ENCODE assay signal across 20 cellular contexts in the genomic region with DNA sequence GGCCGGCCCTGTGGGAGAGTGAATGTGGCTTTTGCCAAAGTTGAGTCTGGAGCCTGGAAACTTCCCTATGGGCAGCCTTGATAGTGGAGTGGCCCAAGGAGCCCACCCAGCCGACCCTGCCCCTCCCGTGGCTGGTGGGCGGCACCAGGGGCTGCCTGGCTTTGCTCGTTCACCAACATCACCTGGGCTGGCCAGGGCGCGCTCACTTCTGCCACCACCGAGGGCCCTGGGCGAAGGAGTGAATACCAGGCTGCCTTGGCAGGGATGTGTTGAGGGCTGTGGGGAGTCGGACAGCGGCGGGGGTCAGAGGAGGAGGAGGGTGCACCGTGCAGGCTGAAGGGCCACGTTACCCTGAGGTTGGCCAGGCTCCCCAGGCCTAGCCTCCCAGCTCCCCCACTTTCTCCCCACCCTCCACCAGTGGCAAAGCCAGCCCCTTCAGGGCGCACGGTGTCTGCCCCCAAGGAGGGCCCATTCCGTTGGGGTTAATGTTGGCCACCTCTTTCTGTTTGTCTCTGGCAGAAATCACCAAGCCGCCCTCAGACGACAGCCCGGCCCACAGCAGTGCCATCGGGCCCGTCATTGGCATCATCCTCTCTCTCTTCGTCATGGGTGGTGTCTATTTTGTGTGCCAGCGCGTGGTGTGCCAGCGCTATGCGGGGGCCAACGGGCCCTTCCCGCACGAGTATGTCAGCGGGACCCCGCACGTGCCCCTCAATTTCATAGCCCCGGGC. TPM values are rescaled to one million over a fixed set of nuclear protein-coding genes. Genes with fewer than 3 reads are reported as not detected.
DNase-seq lines count a peak whose midpoint lies in the region; ATAC-seq and TF ChIP-seq lines count a peak whose summit lies in the region.
"Had no signal": no experiment of that assay in that cellular context is flagged by ENCODE, and none has a peak within 500 bp of the region (broad histone marks: within the 10 kb centered on the region; RNA-seq: fewer than 3 reads in every experiment).

No MANE protein-coding gene starts in this region.

- no peaks in the 10 kb centered on the region; the same call in 1 of the 2 replicates for H3K36me3 ChIP-seq in ACC112 (ENCODE audit: insufficient read depth, low read length)
- peaks cover 14% of the 10 kb centered on the region for H3K36me3 ChIP-seq in adipocyte (ENCODE audit: control insufficient read depth, insufficient read depth, low read length, severe bottlenecking)
- H3K36me3 ChIP-seq in psoas muscle (ENCODE audit: insufficient read depth in 1 of 2, low read depth in 1 of 2): peaks cover 0 to 51% of the 10 kb centered on the region in 2 donors
- H3K36me3 ChIP-seq in testis (ENCODE audit: low read depth, missing control alignments): no peaks in the 10 kb centered on the region
- no peaks in the 10 kb centered on the region for H3K36me3 ChIP-seq in mesendoderm (ENCODE audit: control insufficient read depth, insufficient read depth, low read length)
- H3K36me3 ChIP-seq: neural progenitor cell had no signal

- H3K27me3 Mint-ChIP-seq in naive thymus-derived CD8-positive, alpha-beta T cell: no peaks in the 10 kb centered on the region
- no peaks in the 10 kb centered on the region for H3K27me3 Mint-ChIP-seq in T-helper 2 cell treated with Interferon-gamma antibody and Interleukin-4, amounts not matched to agents 5 μg/mL and 100 μg/mL, for 36 hours (ENCODE audit: low read depth)
- H3K27me3 Mint-ChIP-seq: CD4-positive, alpha-beta T cell had no signal

- POLR2A ChIA-PET in naive thymus-derived CD8-positive, alpha-beta T cell (lab: Charles Lee): no interaction called here

- DNase-seq in adipocyte (ENCODE audit: low read depth): no peak
- no peak for DNase-seq in left cardiac atrium
- DNase-seq in psoas muscle: no peak
- DNase-seq in testis: no peak
- DNase-seq in naive thymus-derived CD8-positive, alpha-beta T cell: no peak
- DNase-seq in mesendoderm: no peak
- no peak for DNase-seq in T-helper 2 cell treated with Interferon-gamma antibody and Interleukin-4, amounts not matched to agents 5 μg/mL and 100 μg/mL, for 36 hours (ENCODE audit: low spot score)
- DNase-seq: activated CD4-positive, alpha-beta T cell treated with anti-CD3 and anti-CD28 coated beads, Interleukin-2, amount 50 U/mL, for 1 hour; activated gamma-delta T cell; CD4-positive, alpha-beta T cell; cerebellar nuclear complex; DMS153; effector CD8-positive, alpha-beta T cell; kidney glomerular epithelial cell; NCI-H1694 treated with DMSO at 0.1 percent for 48 hours; RPMI8226; stimulated activated CD4-positive, alpha-beta T cell treated with anti-CD3 and anti-CD28 coated beads, Interleukin-12 subunit alpha, Interleukin-12 subunit beta, amount 100 ng/mL, for 4 hours had no signal

- H4K5ac ChIP-seq in mesendoderm (ENCODE audit: low read length): no peak overlapping the region

- WGBS in psoas muscle, 3 donors: 79 to 89% (median 80%) methylated on average over 27 to 34 of the region's 34 CpGs
- 92 to 95% methylated on average over 7 to 34 of the region's 34 CpGs for WGBS in testis, 2 donors
- WGBS in mesendoderm (ENCODE audit: extremely low coverage, insufficient coverage, low lambda C conversion rate): no CpG with 5 or more reads among the region's 34 CpGs

- H2AFZ ChIP-seq in ACC112 (ENCODE audit: low read length, unreplicated experiment): peak overlapping the region; percentile 93
- H2AFZ ChIP-seq: neural progenitor cell had no signal

- H3K18ac ChIP-seq in mesendoderm (ENCODE audit: low read length): no peak overlapping the region

- no peak overlapping the region for H2BK15ac ChIP-seq in mesendoderm (replicated peaks; ENCODE audit: low read depth)

- peaks cover 22% of the 10 kb centered on the region for H3K4me1 ChIP-seq in ACC112 (ENCODE audit: control insufficient read depth, insufficient read depth, low read length, unreplicated experiment)
- H3K4me1 ChIP-seq in adipocyte (ENCODE audit: control insufficient read depth, insufficient read depth, low read length): peaks cover 50% of the 10 kb centered on the region
- H3K4me1 ChIP-seq in psoas muscle: peaks cover 5% of the 10 kb centered on the region
- H3K4me1 ChIP-seq in testis: no peaks in the 10 kb centered on the region
- H3K4me1 ChIP-seq in mesendoderm (ENCODE audit: control insufficient read depth, low read depth, low read length): no peaks in the 10 kb centered on the region

- no peak overlapping the region for H3K4me2 ChIP-seq in mesendoderm (ENCODE audit: low read length)
- H3K4me2 ChIP-seq: neural progenitor cell had no signal

- intact Hi-C loops in left cardiac atrium (cut with DNase I) (no loop called here), psoas muscle (cut with DNase I) (no loop called here), testis (cut with DNase I; ENCODE audit: low total_unique reads) (no loop called here)

- no peak overlapping the region for H3K4me3 ChIP-seq in ACC112 (ENCODE audit: low read depth, low read length)
- no peak overlapping the region for H3K4me3 ChIP-seq in adipocyte (ENCODE audit: low read length)
- H3K4me3 ChIP-seq in psoas muscle: no peak overlapping the region
- no peak overlapping the region for H3K4me3 ChIP-seq in testis
- H3K4me3 ChIP-seq in mesendoderm (ENCODE audit: low read length): no peak overlapping the region
- H3K4me3 ChIP-seq: esophagus muscularis mucosa, neural progenitor cell had no signal

- no peak overlapping the region for H3K4me3 Mint-ChIP-seq in naive thymus-derived CD8-positive, alpha-beta T cell
- H3K4me3 Mint-ChIP-seq in T-helper 2 cell treated with Interferon-gamma antibody and Interleukin-4, amounts not matched to agents 5 μg/mL and 100 μg/mL, for 36 hours: no peak overlapping the region
- H3K4me3 Mint-ChIP-seq: CD4-positive, alpha-beta T cell; neural progenitor cell had no signal

- no peak overlapping the region for H4K8ac ChIP-seq in mesendoderm (ENCODE audit: low read depth, low read length)

- no peaks in the 10 kb centered on the region for H3K27me3 ChIP-seq in ACC112 (ENCODE audit: insufficient read depth, low read length)
- no peaks in the 10 kb centered on the region for H3K27me3 ChIP-seq in adipocyte (replicated peaks; ENCODE audit: control insufficient read depth, insufficient read depth, low read length)
- no peaks in the 10 kb centered on the region for H3K27me3 ChIP-seq in psoas muscle (ENCODE audit: insufficient read depth in 3 of 3, low read length in 2 of 3)
- no peaks in the 10 kb centered on the region for H3K27me3 ChIP-seq in testis
- H3K27me3 ChIP-seq in mesendoderm (ENCODE audit: insufficient read depth, low read length, poor library complexity): no peaks in the 10 kb centered on the region
- H3K27me3 ChIP-seq: esophagus muscularis mucosa, neural progenitor cell had no signal

- no peak overlapping the region for H3K56ac ChIP-seq in mesendoderm (ENCODE audit: low read length)

- no peak for TF ChIP-seq CTCF in psoas muscle (IDR thresholded peaks at IDR 0.05)
- TF ChIP-seq CTCF in testis (IDR thresholded peaks at IDR 0.05): no peak

- H3K9me3 ChIP-seq in adipocyte (ENCODE audit: control insufficient read depth, low read length) (no peaks in the 10 kb centered on the region), psoas muscle (no peaks in the 10 kb centered on the region), testis (no peaks in the 10 kb centered on the region)
- H3K9me3 ChIP-seq: esophagus muscularis mucosa had no signal

- peaks cover 0 to 18% (median 2%) of the 10 kb centered on the region in 4 donors for H3K4me1 Mint-ChIP-seq in naive thymus-derived CD8-positive, alpha-beta T cell
- peaks cover 4% of the 10 kb centered on the region for H3K4me1 Mint-ChIP-seq in T-helper 2 cell treated with Interferon-gamma antibody and Interleukin-4, amounts not matched to agents 5 μg/mL and 100 μg/mL, for 36 hours (ENCODE audit: low read depth)

- H3K23ac ChIP-seq in mesendoderm (ENCODE audit: low read length): no peak overlapping the region

- no peak overlapping the region for H2AK5ac ChIP-seq in mesendoderm (ENCODE audit: low read length)

- no peaks in the 10 kb centered on the region for H3K79me2 ChIP-seq in ACC112 (ENCODE audit: control insufficient read depth, insufficient read depth, low read length, unreplicated experiment)
- no peaks in the 10 kb centered on the region for H3K79me2 ChIP-seq in mesendoderm (ENCODE audit: control insufficient read depth, insufficient read depth, low read length)

- no peaks in the 10 kb centered on the region for H3K79me1 ChIP-seq in mesendoderm (ENCODE audit: low read length)

- H3K9me3 Mint-ChIP-seq in naive thymus-derived CD8-positive, alpha-beta T cell: no peaks in the 10 kb centered on the region
- no peaks in the 10 kb centered on the region for H3K9me3 Mint-ChIP-seq in T-helper 2 cell treated with Interferon-gamma antibody and Interleukin-4, amounts not matched to agents 5 μg/mL and 100 μg/mL, for 36 hours
- H3K9me3 Mint-ChIP-seq: CD4-positive, alpha-beta T cell; neural progenitor cell had no signal

- H2BK5ac ChIP-seq in mesendoderm (ENCODE audit: low read length): no peak overlapping the region

- TF ChIP-seq POLR2A in testis (IDR thresholded peaks at IDR 0.05): no peak

- no peak overlapping the region for H2BK120ac ChIP-seq in mesendoderm (ENCODE audit: low read depth, low read length)

- H3K4ac ChIP-seq in mesendoderm (ENCODE audit: low read depth, low read length): no peak overlapping the region

- H3K27ac Mint-ChIP-seq in naive thymus-derived CD8-positive, alpha-beta T cell: peak overlapping the region in 1 of 10 donors; percentile 18
- no peak overlapping the region for H3K27ac Mint-ChIP-seq in T-helper 2 cell treated with Interferon-gamma antibody and Interleukin-4, amounts not matched to agents 5 μg/mL and 100 μg/mL, for 36 hours
- H3K27ac Mint-ChIP-seq: CD4-positive, alpha-beta T cell; neural progenitor cell had no signal

- H3K36me3 Mint-ChIP-seq in naive thymus-derived CD8-positive, alpha-beta T cell: no peaks in the 10 kb centered on the region
- H3K36me3 Mint-ChIP-seq in T-helper 2 cell treated with Interferon-gamma antibody and Interleukin-4, amounts not matched to agents 5 μg/mL and 100 μg/mL, for 36 hours (ENCODE audit: low read depth): no peaks in the 10 kb centered on the region

- peak overlapping the region; percentile 53 for H3K27ac ChIP-seq in ACC112 (ENCODE audit: low read depth, low read length)
- H3K27ac ChIP-seq in psoas muscle: peak overlapping the region; percentile 41
- H3K27ac ChIP-seq in testis: no peak overlapping the region
- H3K27ac ChIP-seq in mesendoderm (ENCODE audit: low read depth, low read length): no peak overlapping the region
- H3K27ac ChIP-seq: neural progenitor cell had no signal

- H3K9ac ChIP-seq in adipocyte (ENCODE audit: low read length) (peak overlapping the region; percentile 74), mesendoderm (ENCODE audit: low read length) (no peak overlapping the region)
- H3K9ac ChIP-seq: neural progenitor cell had no signal

- ATAC-seq in left cardiac atrium (peak; percentile 1 to 4), psoas muscle (peak in 2 of 4 donors; percentile 2 to 9)
- no peak for ATAC-seq in naive thymus-derived CD8-positive, alpha-beta T cell

RNA-seq across cellular contexts. Expression of a gene that starts 22.5 kb away (rescaled TPM):
- total RNA-seq in left cardiac atrium (10 to 100 TPM; 69.8 to 86.0 TPM), psoas muscle (100 to 1,000 TPM in 1 of 4 donors, 10 to 100 TPM in 3; 58.8 to 102 (median 70.2) TPM), testis (100 to 1,000 TPM; 188 to 190 TPM)
- polyA plus RNA-seq in psoas muscle (10 to 100 TPM; 19.7 to 43.2 (median 26.8) TPM), testis (ENCODE audit: insufficient read depth, low read depth, low replicate concordance) (88.5 TPM)
- total RNA-seq in naive thymus-derived CD8-positive, alpha-beta T cell: 100 to 1,000 TPM; 154 to 169 TPM
- polyA plus RNA-seq in naive thymus-derived CD8-positive, alpha-beta T cell: 10 to 100 TPM; 44.0 to 46.6 (median 45.1) TPM
- 92.3 TPM for polyA plus RNA-seq in mesendoderm (2013, experiment 1 of 2)
- 93.3 TPM for polyA plus RNA-seq in mesendoderm (2013, experiment 2 of 2)

Comparison
In these comparisons a context has a peak if more than half of its experiments do, and no peak if none do; other contexts are left out.
1. H3K27ac ChIP-seq: peak in ACC112 (single experiment) and psoas muscle (single experiment); none in testis (0 of 2) and mesendoderm (single experiment).
2. ATAC-seq: peak in left cardiac atrium (2 of 2); none in naive thymus-derived CD8-positive, alpha-beta T cell (0 of 2).